In the genomic region with DNA sequence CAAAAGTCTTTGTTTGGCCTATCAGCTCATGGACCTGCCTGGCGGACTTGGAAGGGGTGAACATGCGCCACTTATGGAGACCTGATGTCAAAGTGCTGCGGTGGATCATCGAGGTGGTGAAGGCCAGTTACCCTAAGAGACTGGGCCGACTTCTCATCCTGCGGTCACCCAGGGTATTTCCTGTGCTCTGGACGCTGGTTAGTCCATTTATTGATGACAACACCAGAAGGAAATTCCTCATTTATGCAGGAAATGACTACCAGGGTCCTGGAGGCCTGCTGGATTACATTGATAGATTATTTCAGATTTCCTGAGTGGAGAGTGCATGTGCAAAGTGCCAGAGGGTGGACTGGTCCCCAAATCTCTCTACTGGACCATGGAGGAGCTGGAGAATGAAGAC, we compare ENCODE assay signal across 23 cellular contexts. TPM values are rescaled to one million over a fixed set of nuclear protein-coding genes. Genes with fewer than 3 reads are reported as not detected.
DNase-seq lines count a peak whose midpoint lies in the region; ATAC-seq and TF ChIP-seq lines count a peak whose summit lies in the region.
"Had no signal": no experiment of that assay in that cellular context is flagged by ENCODE, and none has a peak within 500 bp of the region (broad histone marks: within the 10 kb centered on the region; RNA-seq: fewer than 3 reads in every experiment).

No MANE protein-coding gene starts in this region.

- no peaks in the 10 kb centered on the region for H3K9me3 ChIP-seq in heart left ventricle
- H3K9me3 ChIP-seq: A549; BE2C; BLaER1 treated with 17β-estradiol and CSF1 and Interleukin-3, amounts not matched to agents 10 nM and 100 nM; HAP-1 had no signal

- peak; percentile 60 for DNase-seq in ELR (ENCODE audit: low read depth)
- peak; percentile 81 for DNase-seq in dermis blood vessel endothelial cell
- DNase-seq in glomerular endothelial cell (ENCODE audit: extremely low read depth, low read depth, low spot score) = peak; percentile 63
- DNase-seq in pulmonary artery endothelial cell (ENCODE audit: low read depth, low spot score) = peak; percentile 51
- no peak for DNase-seq in OCI-M2 (lab: John Stamatoyannopoulos, UW; ENCODE audit: unreplicated experiment)
- no peak for DNase-seq in heart left ventricle
- no peak for DNase-seq in activated effector memory CD4-positive, alpha-beta T cell treated with Interleukin-2 at 50 U/mL for 16 hours
- DNase-seq: 8988T; ACHN; AML-193; BE2C; CD4-positive, alpha-beta T cell; CD8-positive, alpha-beta memory T cell; DMS153; DND-41; GDM1; HFFc6 had no signal

- no peak overlapping the region for H3K4me3 ChIP-seq in heart left ventricle
- H3K4me3 ChIP-seq: A549; BLaER1 treated with 17β-estradiol and CSF1 and Interleukin-3, amounts not matched to agents 10 nM and 100 nM; GM12878; GM23338; HAP-1 had no signal

- H3K27ac ChIP-seq in heart left ventricle = no peak overlapping the region
- H3K27ac ChIP-seq: A549; BLaER1 treated with 17β-estradiol and CSF1 and Interleukin-3, amounts not matched to agents 10 nM and 100 nM had no signal

- no peak for ATAC-seq in heart left ventricle
- ATAC-seq: A549, GM12878, GM23338 had no signal

- H3K27me3 ChIP-seq in heart left ventricle = no peaks in the 10 kb centered on the region
- H3K27me3 ChIP-seq: BE2C; BLaER1 treated with 17β-estradiol and CSF1 and Interleukin-3, amounts not matched to agents 10 nM and 100 nM had no signal

- intact Hi-C loops in heart left ventricle (cut with DNase I) = loop anchor here in 3 of 10 donors (5.0 to 10.0 kb wide), 3 partner anchors 39 to 64 kb away; partner anchors contain the start of gene C11orf96 (in 1 of the 3)

- H3K4me1 ChIP-seq in heart left ventricle = no peaks in the 10 kb centered on the region
- H3K4me1 ChIP-seq: A549, HAP-1 had no signal

- WGBS in heart left ventricle, 4 donors = 75 to 85% (median 81%) methylated on average over 7 of the region's 7 CpGs

- TF ChIP-seq CTCF in heart left ventricle (IDR thresholded peaks at IDR 0.05) = no peak

- no peak for TF ChIP-seq POLR2A in heart left ventricle (IDR thresholded peaks at IDR 0.05)

- peaks cover 0 to 100% (median 90%) of the 10 kb centered on the region in 9 donors for H3K36me3 ChIP-seq in heart left ventricle

RNA-seq across cellular contexts. Expression of gene ALKBH3, which starts 17.9 kb away (rescaled TPM):
- total RNA-seq in dermis blood vessel endothelial cell (27.4 and 40.0 TPM in 2 replicates), glomerular endothelial cell (31.2 and 31.6 TPM in 2 replicates), pulmonary artery endothelial cell (28.2 and 42.8 TPM in 2 replicates), heart left ventricle (10 to 100 TPM; 13.1 to 24.7 (median 19.5) TPM)
- polyA plus RNA-seq in heart left ventricle = 10 to 100 TPM; 20.5 to 22.4 TPM

RNA-seq across cellular contexts. Expression of gene C11orf96, which starts 43.9 kb away (rescaled TPM):
- total RNA-seq in dermis blood vessel endothelial cell (5.5 and 8.7 TPM in 2 replicates), glomerular endothelial cell (41.3 and 56.2 TPM in 2 replicates), pulmonary artery endothelial cell (1.7 and 1.8 TPM in 2 replicates), heart left ventricle (100 to 1,000 TPM in 1 of 9 donors, 10 to 100 TPM in 7, 1 to 10 TPM in 1; 9.6 to 109 (median 18.1) TPM)
- 10 to 100 TPM in 1 of 2 donors, 1 to 10 TPM in 1; 7.9 to 18.5 TPM for polyA plus RNA-seq in heart left ventricle
- total RNA-seq: CD4-positive, alpha-beta T cell had no signal
- polyA plus RNA-seq: CD14-positive monocyte; CD8-positive, alpha-beta memory T cell had no signal

Comparison
In these comparisons a context has a peak if more than half of its experiments do, and no peak if none do; other contexts are left out.
1. DNase-seq: peak in ELR (single experiment), dermis blood vessel endothelial cell (single experiment), glomerular endothelial cell (single experiment) and pulmonary artery endothelial cell (single experiment); none in OCI-M2 (single experiment), heart left ventricle (0 of 5) and activated effector memory CD4-positive, alpha-beta T cell treated with Interleukin-2 at 50 U/mL for 16 hours (single experiment).